Comparison of ENCODE assay signal across 1 cellular context in the genomic region with DNA sequence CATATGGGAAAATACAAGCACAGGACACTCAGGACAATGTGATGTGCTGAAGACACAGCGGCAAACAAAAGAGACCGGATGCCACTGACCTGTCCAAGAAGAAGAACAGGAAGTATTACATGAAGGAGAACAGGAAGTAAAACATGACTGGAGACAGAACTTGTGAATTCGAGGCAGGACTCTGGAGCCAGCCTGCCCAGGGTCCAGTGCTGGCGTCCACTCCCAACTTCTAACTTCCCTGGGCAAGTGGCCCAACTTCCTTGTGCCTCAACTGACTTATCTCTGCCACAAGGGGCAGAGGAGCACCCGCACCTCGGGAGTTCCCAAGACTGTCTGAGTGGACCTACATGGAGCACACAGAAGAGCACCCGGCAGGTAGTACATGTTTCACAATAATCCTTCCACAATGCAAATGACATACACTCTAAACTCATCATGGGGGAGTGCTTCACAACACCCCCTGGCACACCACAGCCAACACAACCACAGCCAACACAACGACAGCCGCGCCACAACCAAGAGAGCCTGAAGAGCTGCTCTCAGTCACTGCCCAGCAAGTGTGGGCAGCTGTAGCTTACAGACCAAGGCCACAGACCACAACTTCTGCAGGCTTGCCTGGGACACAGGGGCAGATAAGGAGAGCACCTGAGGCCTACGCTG.
TF ChIP-seq lines count a peak whose summit lies in the region.

No MANE protein-coding gene starts in this region.

TF ChIP-seq in HEK293, 187 proteins besides CTCF, POLR2A, EP300 and RAD21 (continued from another document):
- no peak for TF ChIP-seq ZBTB21 (tag by site-specific recombination; IDR thresholded peaks at IDR 0.05)
- TF ChIP-seq, protein P1, sequence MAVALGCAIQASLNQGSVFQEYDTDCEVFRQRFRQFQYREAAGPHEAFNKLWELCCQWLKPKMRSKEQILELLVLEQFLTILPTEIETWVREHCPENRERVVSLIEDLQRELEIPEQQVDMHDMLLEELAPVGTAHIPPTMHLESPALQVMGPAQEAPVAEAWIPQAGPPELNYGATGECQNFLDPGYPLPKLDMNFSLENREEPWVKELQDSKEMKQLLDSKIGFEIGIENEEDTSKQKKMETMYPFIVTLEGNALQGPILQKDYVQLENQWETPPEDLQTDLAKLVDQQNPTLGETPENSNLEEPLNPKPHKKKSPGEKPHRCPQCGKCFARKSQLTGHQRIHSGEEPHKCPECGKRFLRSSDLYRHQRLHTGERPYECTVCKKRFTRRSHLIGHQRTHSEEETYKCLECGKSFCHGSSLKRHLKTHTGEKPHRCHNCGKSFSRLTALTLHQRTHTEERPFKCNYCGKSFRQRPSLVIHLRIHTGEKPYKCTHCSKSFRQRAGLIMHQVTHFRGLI (tag by site-specific recombination; IDR thresholded peaks at IDR 0.05): no peak
- TF ChIP-seq, protein P2, sequence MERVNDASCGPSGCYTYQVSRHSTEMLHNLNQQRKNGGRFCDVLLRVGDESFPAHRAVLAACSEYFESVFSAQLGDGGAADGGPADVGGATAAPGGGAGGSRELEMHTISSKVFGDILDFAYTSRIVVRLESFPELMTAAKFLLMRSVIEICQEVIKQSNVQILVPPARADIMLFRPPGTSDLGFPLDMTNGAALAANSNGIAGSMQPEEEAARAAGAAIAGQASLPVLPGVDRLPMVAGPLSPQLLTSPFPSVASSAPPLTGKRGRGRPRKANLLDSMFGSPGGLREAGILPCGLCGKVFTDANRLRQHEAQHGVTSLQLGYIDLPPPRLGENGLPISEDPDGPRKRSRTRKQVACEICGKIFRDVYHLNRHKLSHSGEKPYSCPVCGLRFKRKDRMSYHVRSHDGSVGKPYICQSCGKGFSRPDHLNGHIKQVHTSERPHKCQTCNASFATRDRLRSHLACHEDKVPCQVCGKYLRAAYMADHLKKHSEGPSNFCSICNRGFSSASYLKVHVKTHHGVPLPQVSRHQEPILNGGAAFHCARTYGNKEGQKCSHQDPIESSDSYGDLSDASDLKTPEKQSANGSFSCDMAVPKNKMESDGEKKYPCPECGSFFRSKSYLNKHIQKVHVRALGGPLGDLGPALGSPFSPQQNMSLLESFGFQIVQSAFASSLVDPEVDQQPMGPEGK (tag by site-specific recombination; IDR thresholded peaks at IDR 0.05): 0 out of 2 replicates have a peak, but pooled peaks have one; percentile 21
- TF ChIP-seq ZNF830 (tag by site-specific recombination; IDR thresholded peaks at IDR 0.05; ENCODE audit: low read depth): no peak
- TF ChIP-seq, protein P3, sequence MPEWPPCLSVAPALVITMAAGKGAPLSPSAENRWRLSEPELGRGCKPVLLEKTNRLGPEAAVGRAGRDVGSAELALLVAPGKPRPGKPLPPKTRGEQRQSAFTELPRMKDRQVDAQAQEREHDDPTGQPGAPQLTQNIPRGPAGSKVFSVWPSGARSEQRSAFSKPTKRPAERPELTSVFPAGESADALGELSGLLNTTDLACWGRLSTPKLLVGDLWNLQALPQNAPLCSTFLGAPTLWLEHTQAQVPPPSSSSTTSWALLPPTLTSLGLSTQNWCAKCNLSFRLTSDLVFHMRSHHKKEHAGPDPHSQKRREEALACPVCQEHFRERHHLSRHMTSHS (tag by site-specific recombination; IDR thresholded peaks at IDR 0.05): no peak
- no peak for TF ChIP-seq ZNF423 (tag by site-specific recombination; IDR thresholded peaks at IDR 0.05)
- TF ChIP-seq, protein P4, sequence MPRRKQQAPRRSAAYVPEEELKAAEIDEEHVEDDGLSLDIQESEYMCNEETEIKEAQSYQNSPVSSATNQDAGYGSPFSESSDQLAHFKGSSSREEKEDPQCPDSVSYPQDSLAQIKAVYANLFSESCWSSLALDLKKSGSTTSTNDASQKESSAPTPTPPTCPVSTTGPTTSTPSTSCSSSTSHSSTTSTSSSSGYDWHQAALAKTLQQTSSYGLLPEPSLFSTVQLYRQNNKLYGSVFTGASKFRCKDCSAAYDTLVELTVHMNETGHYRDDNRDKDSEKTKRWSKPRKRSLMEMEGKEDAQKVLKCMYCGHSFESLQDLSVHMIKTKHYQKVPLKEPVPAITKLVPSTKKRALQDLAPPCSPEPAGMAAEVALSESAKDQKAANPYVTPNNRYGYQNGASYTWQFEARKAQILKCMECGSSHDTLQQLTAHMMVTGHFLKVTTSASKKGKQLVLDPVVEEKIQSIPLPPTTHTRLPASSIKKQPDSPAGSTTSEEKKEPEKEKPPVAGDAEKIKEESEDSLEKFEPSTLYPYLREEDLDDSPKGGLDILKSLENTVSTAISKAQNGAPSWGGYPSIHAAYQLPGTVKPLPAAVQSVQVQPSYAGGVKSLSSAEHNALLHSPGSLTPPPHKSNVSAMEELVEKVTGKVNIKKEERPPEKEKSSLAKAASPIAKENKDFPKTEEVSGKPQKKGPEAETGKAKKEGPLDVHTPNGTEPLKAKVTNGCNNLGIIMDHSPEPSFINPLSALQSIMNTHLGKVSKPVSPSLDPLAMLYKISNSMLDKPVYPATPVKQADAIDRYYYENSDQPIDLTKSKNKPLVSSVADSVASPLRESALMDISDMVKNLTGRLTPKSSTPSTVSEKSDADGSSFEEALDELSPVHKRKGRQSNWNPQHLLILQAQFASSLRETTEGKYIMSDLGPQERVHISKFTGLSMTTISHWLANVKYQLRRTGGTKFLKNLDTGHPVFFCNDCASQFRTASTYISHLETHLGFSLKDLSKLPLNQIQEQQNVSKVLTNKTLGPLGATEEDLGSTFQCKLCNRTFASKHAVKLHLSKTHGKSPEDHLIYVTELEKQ (tag by site-specific recombination; IDR thresholded peaks at IDR 0.05; ENCODE audit: borderline replicate concordance): no peak
- TF ChIP-seq, protein P5, sequence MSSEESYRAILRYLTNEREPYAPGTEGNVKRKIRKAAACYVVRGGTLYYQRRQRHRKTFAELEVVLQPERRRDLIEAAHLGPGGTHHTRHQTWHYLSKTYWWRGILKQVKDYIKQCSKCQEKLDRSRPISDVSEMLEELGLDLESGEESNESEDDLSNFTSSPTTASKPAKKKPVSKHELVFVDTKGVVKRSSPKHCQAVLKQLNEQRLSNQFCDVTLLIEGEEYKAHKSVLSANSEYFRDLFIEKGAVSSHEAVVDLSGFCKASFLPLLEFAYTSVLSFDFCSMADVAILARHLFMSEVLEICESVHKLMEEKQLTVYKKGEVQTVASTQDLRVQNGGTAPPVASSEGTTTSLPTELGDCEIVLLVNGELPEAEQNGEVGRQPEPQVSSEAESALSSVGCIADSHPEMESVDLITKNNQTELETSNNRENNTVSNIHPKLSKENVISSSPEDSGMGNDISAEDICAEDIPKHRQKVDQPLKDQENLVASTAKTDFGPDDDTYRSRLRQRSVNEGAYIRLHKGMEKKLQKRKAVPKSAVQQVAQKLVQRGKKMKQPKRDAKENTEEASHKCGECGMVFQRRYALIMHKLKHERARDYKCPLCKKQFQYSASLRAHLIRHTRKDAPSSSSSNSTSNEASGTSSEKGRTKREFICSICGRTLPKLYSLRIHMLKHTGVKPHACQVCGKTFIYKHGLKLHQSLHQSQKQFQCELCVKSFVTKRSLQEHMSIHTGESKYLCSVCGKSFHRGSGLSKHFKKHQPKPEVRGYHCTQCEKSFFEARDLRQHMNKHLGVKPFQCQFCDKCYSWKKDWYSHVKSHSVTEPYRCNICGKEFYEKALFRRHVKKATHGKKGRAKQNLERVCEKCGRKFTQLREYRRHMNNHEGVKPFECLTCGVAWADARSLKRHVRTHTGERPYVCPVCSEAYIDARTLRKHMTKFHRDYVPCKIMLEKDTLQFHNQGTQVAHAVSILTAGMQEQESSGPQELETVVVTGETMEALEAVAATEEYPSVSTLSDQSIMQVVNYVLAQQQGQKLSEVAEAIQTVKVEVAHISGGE (tag by site-specific recombination; conservative IDR thresholded peaks at IDR 0.05; ENCODE audit: low read depth): 0 out of 2 replicates have a peak, but pooled peaks have one; percentile 15
- no peak for TF ChIP-seq ZNF19 (tag by site-specific recombination; IDR thresholded peaks at IDR 0.05; ENCODE audit: low read depth)
